ENCODE assay signal across 1 cellular context in genomic region chr12:46557539-46558373, GRCh38.
TF ChIP-seq lines count a peak whose summit lies in the region.

No MANE protein-coding gene starts in this region.

TF ChIP-seq in K562, 482 proteins besides CTCF, POLR2A, EP300 and RAD21 (continued from another document and continues in another):
- no peak for TF ChIP-seq MLX (CRISPR knock-in tag; conservative IDR thresholded peaks at IDR 0.05)
- no peak for TF ChIP-seq HLTF (IDR thresholded peaks at IDR 0.05)
- peak; percentile 83 for TF ChIP-seq SMAD3 (CRISPR knock-in tag; conservative IDR thresholded peaks at IDR 0.05)
- TF ChIP-seq RB1 (IDR thresholded peaks at IDR 0.05; ENCODE audit: low read depth): no peak
- no peak for TF ChIP-seq FUS (optimal IDR thresholded peaks at IDR 0.05; ENCODE audit: low read depth, low read length)
- TF ChIP-seq ZNF655 (CRISPR knock-in tag; IDR thresholded peaks at IDR 0.05): no peak
- TF ChIP-seq ERF (CRISPR knock-in tag; IDR thresholded peaks at IDR 0.05): no peak
- no peak for TF ChIP-seq ZNF445 (CRISPR knock-in tag; IDR thresholded peaks at IDR 0.05; ENCODE audit: low read depth)
- TF ChIP-seq SMARCA5 (IDR thresholded peaks at IDR 0.05): no peak
- TF ChIP-seq ZNF512 (tag; IDR thresholded peaks at IDR 0.05): no peak
- no peak for TF ChIP-seq KAT2B (IDR thresholded peaks at IDR 0.05; ENCODE audit: low read depth, low read length)
- TF ChIP-seq SNAPC5 (CRISPR knock-in tag; IDR thresholded peaks at IDR 0.05): no peak
- no peak for TF ChIP-seq ZNF561 (CRISPR knock-in tag; conservative IDR thresholded peaks at IDR 0.05)
- no peak for TF ChIP-seq MAX (CRISPR knock-in tag; IDR thresholded peaks at IDR 0.05)
- no peak for TF ChIP-seq ZBTB34 (CRISPR knock-in tag; IDR thresholded peaks at IDR 0.05)
- TF ChIP-seq HIVEP1 (CRISPR knock-in tag; IDR thresholded peaks at IDR 0.05): no peak
- no peak for TF ChIP-seq ZNF511 (CRISPR knock-in tag; IDR thresholded peaks at IDR 0.05)
- no peak for TF ChIP-seq STAG1 (CRISPR knock-in tag; IDR thresholded peaks at IDR 0.05; ENCODE audit: borderline replicate concordance)
- peak; percentile 99 for TF ChIP-seq ZSCAN32 (CRISPR knock-in tag; IDR thresholded peaks at IDR 0.05)
- TF ChIP-seq E2F3 (CRISPR knock-in tag; IDR thresholded peaks at IDR 0.05): no peak
- TF ChIP-seq ZNF584 (CRISPR knock-in tag; IDR thresholded peaks at IDR 0.05; ENCODE audit: low read depth): peak; percentile 81
- peak; percentile 46 for TF ChIP-seq RBFOX2 (IDR thresholded peaks at IDR 0.05; ENCODE audit: low read depth, low read length)
- TF ChIP-seq POLR2AphosphoS2 (IDR thresholded peaks at IDR 0.05; ENCODE audit: low read length): no peak
- TF ChIP-seq ZNF274 (IDR thresholded peaks at IDR 0.05; ENCODE audit: borderline replicate concordance, low read depth, low read length): no peak
- no peak for TF ChIP-seq NR3C1 (CRISPR knock-in tag; IDR thresholded peaks at IDR 0.05)
- TF ChIP-seq TRIM28 (IDR thresholded peaks at IDR 0.05): peak; percentile 78; the same call in 1 of the 2 replicates
- TF ChIP-seq NCOR1 (IDR thresholded peaks at IDR 0.05): no peak; the same call in 1 of the 2 replicates
- TF ChIP-seq TARDBP (IDR thresholded peaks at IDR 0.05): no peak
- no peak for TF ChIP-seq TCF7L2 (IDR thresholded peaks at IDR 0.05; ENCODE audit: low read depth, low read length)
- 0 out of 3 replicates have a peak, but pooled peaks of 1 of the 2 experiments have one; percentile 23 for TF ChIP-seq CBX3 (IDR thresholded peaks at IDR 0.05; ENCODE audit: borderline replicate concordance in 1 of 2, low read length in 2 of 2)
- TF ChIP-seq RREB1 (CRISPR knock-in tag; IDR thresholded peaks at IDR 0.05): peak; percentile 16; the same call in 1 of the 2 replicates
- TF ChIP-seq HDAC6 (IDR thresholded peaks at IDR 0.05; ENCODE audit: low read depth, low read length): no peak
- no peak for TF ChIP-seq ZNF75A (CRISPR knock-in tag; IDR thresholded peaks at IDR 0.05)
- TF ChIP-seq THAP12 (CRISPR knock-in tag; IDR thresholded peaks at IDR 0.05): no peak
- no peak for TF ChIP-seq KDM4B (IDR thresholded peaks at IDR 0.05; ENCODE audit: borderline replicate concordance in 2 of 2, low read depth in 1 of 2)
- no peak for TF ChIP-seq TFE3 (CRISPR knock-in tag; IDR thresholded peaks at IDR 0.05)
- TF ChIP-seq SP1 (CRISPR knock-in tag; IDR thresholded peaks at IDR 0.05): no peak
- TF ChIP-seq BMI1 (IDR thresholded peaks at IDR 0.05; ENCODE audit: low read length): no peak
- TF ChIP-seq TAF9B (IDR thresholded peaks at IDR 0.05; ENCODE audit: partially characterized antibody): no peak
- TF ChIP-seq ZBTB11 (CRISPR knock-in tag; IDR thresholded peaks at IDR 0.05): no peak
- TF ChIP-seq ELK3 (CRISPR knock-in tag; IDR thresholded peaks at IDR 0.05): no peak
- TF ChIP-seq MEF2A (IDR thresholded peaks at IDR 0.05; ENCODE audit: control insufficient read depth, low read depth, low read length): no peak
- no peak for TF ChIP-seq TCF15 (CRISPR knock-in tag; IDR thresholded peaks at IDR 0.05)
